1 cellular context compared by ENCODE assay signal in genomic region chr6:126422912-126423311, GRCh38.
TF ChIP-seq lines count a peak whose summit lies in the region.

No MANE protein-coding gene starts in this region.

TF ChIP-seq in IMR-90, 13 proteins besides CTCF, POLR2A, EP300 and RAD21 (continued from another document):
- no peak for TF ChIP-seq MAZ (IDR thresholded peaks at IDR 0.05; ENCODE audit: borderline replicate concordance, low read depth, low read length)
